In the genomic region with DNA sequence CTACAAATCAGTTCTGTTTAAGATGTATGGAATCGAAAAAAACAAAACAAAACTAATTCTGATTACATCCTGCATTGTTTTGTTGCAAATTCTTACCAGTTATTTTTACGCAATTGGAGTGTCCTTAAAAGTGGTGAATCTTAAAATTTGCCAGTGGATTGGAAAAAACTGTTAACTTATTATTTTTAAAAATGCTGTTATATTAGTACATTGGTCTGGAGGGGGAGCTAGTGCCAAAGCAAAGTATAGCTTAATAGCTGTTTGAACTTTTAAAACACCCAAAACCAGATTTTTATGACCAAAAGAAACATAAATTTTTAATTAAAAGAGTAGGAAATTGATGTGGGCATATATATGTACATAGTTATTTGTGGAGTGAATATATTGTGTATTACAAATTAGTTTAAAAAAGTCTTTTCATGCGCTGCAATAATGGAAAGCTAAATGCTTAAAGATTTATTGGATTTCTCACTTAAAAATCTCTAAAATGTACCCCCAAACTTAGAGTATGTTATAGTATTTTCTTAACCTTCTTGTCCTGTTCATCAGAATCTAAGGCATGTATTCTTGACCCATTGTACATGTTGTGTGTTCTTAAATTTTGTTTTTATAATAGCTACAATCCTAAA, we compare ENCODE assay signal across 8 cellular contexts. TPM values are rescaled to one million over a fixed set of nuclear protein-coding genes. Genes with fewer than 3 reads are reported as not detected.
DNase-seq lines count a peak whose midpoint lies in the region; ATAC-seq, FAIRE-seq and TF ChIP-seq lines count a peak whose summit lies in the region.

No MANE protein-coding gene starts in this region.

- no peak for FAIRE-seq in GM12878 (lab: Jason Lieb, UNC)

- BruUV-seq in A673 (replicated peaks; lab: Mats Ljungman, UMichigan) (no TSS peak), GM12878 (replicated peaks; lab: Mats Ljungman, UMichigan) (TSS peak; percentile 39)

- CTCF ChIA-PET in A673 (lab: Charles Lee) = interaction anchor here (0.6 to 2.1 kb wide), 10 partner anchors 13 to 647 kb away, joined by 3 to 25 read pairs (median 4); no protein-coding TSS in a partner anchor
- CTCF ChIA-PET in GM12878 (lab: Yijun Ruan, JAX) = interaction anchor here (0.5 to 10.0 kb wide), 94 partner anchors 9 to 980 kb away, joined by 3 to 323 read pairs (median 5); partner anchors contain the start of gene FNTB

- 37% methylated on average over 3 of the region's 3 CpGs for WGBS in GM12878 (ENCODE audit: insufficient coverage, insufficient replicate concordance, low lambda C conversion rate, missing lambda C conversion rate)

- TF ChIP-seq POLR2A in GM12878 (IDR thresholded peaks at IDR 0.05; ENCODE audit: low read depth, low read length) = no peak

- H3K36me3 ChIP-seq in A673 (ENCODE audit: insufficient read depth, low read length, poor library complexity, severe bottlenecking) = no peaks in the 10 kb centered on the region
- no peaks in the 10 kb centered on the region; a peak in 1 of 4 replicates for H3K36me3 ChIP-seq in GM12878 (ENCODE audit: control insufficient read depth in 2 of 2, insufficient read depth in 2 of 2, low read length in 1 of 2)

- DNase-seq in A673 (ENCODE audit: low spot score) (peak; percentile 21), DMS114 treated with DMSO at 0.1 percent for 48 hours (lab: John Stamatoyannopoulos, UW; ENCODE audit: unreplicated experiment) (peak; percentile 32), NCI-H1694 treated with DMSO at 0.1 percent for 48 hours (lab: John Stamatoyannopoulos, UW) (peak; percentile 68), GM12878 (ENCODE audit: low read depth, low spot score) (no peak), lung microvascular endothelial cell (ENCODE audit: low read depth in 2 of 2) (peak; percentile 56 to 57), DMS153 treated with DMSO at 0.1 percent for 48 hours (lab: John Stamatoyannopoulos, UW; ENCODE audit: unreplicated experiment) (no peak)
- DNase-seq in activated CD4-positive, CD25-positive, alpha-beta regulatory T cell (lab: John Stamatoyannopoulos, UW) = no peak

- TF ChIP-seq CTCF in A673 (conservative IDR thresholded peaks at IDR 0.05; ENCODE audit: low read depth, low read length) = peak; percentile 62
- peak; percentile 40 to 67 (median 60); a peak in 5 of 6 replicates for TF ChIP-seq CTCF in GM12878 (IDR thresholded peaks at IDR 0.05 in 2 of 3, conservative IDR thresholded peaks at IDR 0.05 in 1 of 3; ENCODE audit: control insufficient read depth in 2 of 3, extremely low read depth in 1 of 3, insufficient read depth in 1 of 3, low read depth in 3 of 3, low read length in 3 of 3)

- peak overlapping the region; percentile 84; the same call in 1 of the 2 replicates for H3K9ac ChIP-seq in GM12878 (ENCODE audit: control insufficient read depth, insufficient read depth, low read length)

- no peak overlapping the region for H2AFZ ChIP-seq in GM12878 (ENCODE audit: control insufficient read depth, low read depth, low read length)

- SMC1A ChIA-PET in GM12878 (lab: Charles Lee; ENCODE audit: uncharacterized antibody, unreplicated experiment) = interaction anchor here (0.6 to 11.4 kb wide), 101 partner anchors 9 to 657 kb away, joined by 3 to 288 read pairs (median 5); no protein-coding TSS in a partner anchor

- ATAC-seq in GM12878 (no peak), HG02852 (IDR thresholded peaks at IDR 0.05; ENCODE audit: unreplicated experiment) (no peak)

- intact Hi-C loops in A673 (cut with micrococcal nuclease; ENCODE audit: unreplicated experiment) (loop anchor here (1.0 to 5.0 kb wide), 4 partner anchors 193 to 542 kb away; no protein-coding TSS in a partner anchor), GM12878 (cut with micrococcal nuclease; ENCODE audit: unreplicated experiment) (loop anchor here (1.0 to 10.0 kb wide), 9 partner anchors 62 to 657 kb away; no protein-coding TSS in a partner anchor)

- no peak for TF ChIP-seq EP300 in GM12878 (IDR thresholded peaks at IDR 0.05; ENCODE audit: borderline replicate concordance in 1 of 2, control insufficient read depth in 1 of 2, low read depth in 2 of 2, low read length in 2 of 2)

- H3K79me2 ChIP-seq in GM12878 (ENCODE audit: control insufficient read depth, insufficient read depth, low read length) = peaks cover 86% of the 10 kb centered on the region

- in situ Hi-C loops in GM12878 (cut with MboI) = loop anchor here (5.0 to 10.0 kb wide), 2 partner anchors 542 to 660 kb away; no protein-coding TSS in a partner anchor

- no peaks in the 10 kb centered on the region for H3K9me3 ChIP-seq in A673 (ENCODE audit: low read depth, low read length, poor library complexity, severe bottlenecking)
- no peaks in the 10 kb centered on the region; the same call in 2 of the 3 replicates for H3K9me3 ChIP-seq in GM12878 (replicated peaks; ENCODE audit: control insufficient read depth, insufficient read depth, low read length)

- H3K27me3 ChIP-seq in A673 (replicated peaks; ENCODE audit: insufficient read depth, low read depth, low read length, poor library complexity) = no peaks in the 10 kb centered on the region
- H3K27me3 ChIP-seq in GM12878 (replicated peaks in 1 of 2; ENCODE audit: control insufficient read depth in 2 of 2, insufficient read depth in 2 of 2, low read length in 1 of 2) = no peaks in the 10 kb centered on the region

- H3K4me2 ChIP-seq in GM12878 (ENCODE audit: control insufficient read depth, insufficient read depth) = peak overlapping the region; percentile 83

- POLR2A ChIA-PET in A673 (lab: Charles Lee; ENCODE audit: low non-redundant PET) = interaction anchor here (0.6 to 0.7 kb wide), 2 partner anchors 328 to 377 kb away, joined by 3 to 13 read pairs; no protein-coding TSS in a partner anchor
- POLR2A ChIA-PET in GM12878 (lab: Charles Lee) = interaction anchor here (0.6 to 3.2 kb wide), 14 partner anchors 9 to 520 kb away, joined by 3 to 12 read pairs (median 3); no protein-coding TSS in a partner anchor

- peak; percentile 91 for TF ChIP-seq RAD21 in GM12878 (IDR thresholded peaks at IDR 0.05; ENCODE audit: insufficient read depth, low read depth, low read length)

- no peaks in the 10 kb centered on the region for H4K20me1 ChIP-seq in GM12878 (ENCODE audit: control insufficient read depth, insufficient read depth)

- H3K4me1 ChIP-seq in A673 (ENCODE audit: insufficient read depth, low read length, poor library complexity, severe bottlenecking) (peaks cover 5% of the 10 kb centered on the region), GM12878 (ENCODE audit: control insufficient read depth, insufficient read depth, low read length) (no peaks in the 10 kb centered on the region)

- H3K4me3 ChIP-seq in A673 (ENCODE audit: low read depth, low read length, poor library complexity, severe bottlenecking) (no peak overlapping the region), GM12878 (peak overlapping the region; percentile 97)

- RAD21 ChIA-PET in GM12878 (lab: Charles Lee; ENCODE audit: unreplicated experiment) = interaction anchor here (0.6 to 7.6 kb wide), 102 partner anchors 9 to 1871 kb away, joined by 3 to 287 read pairs (median 5); partner anchors contain the start of genes CHURC1 and FNTB

- H3K27ac ChIP-seq in A673 (ENCODE audit: low read depth, low read length, poor library complexity, severe bottlenecking) (no peak overlapping the region), GM12878 (ENCODE audit: control insufficient read depth, insufficient read depth) (peak overlapping the region; percentile 41; the same call in 1 of the 2 replicates)

TF ChIP-seq in GM12878, 131 proteins besides CTCF, POLR2A, EP300 and RAD21 (continues in another document):
- TF ChIP-seq MTA2 (IDR thresholded peaks at IDR 0.05; ENCODE audit: low read depth) = no peak
- TF ChIP-seq ZNF24 (IDR thresholded peaks at IDR 0.05) = no peak
- TF ChIP-seq SRF (IDR thresholded peaks at IDR 0.05; ENCODE audit: low read depth in 2 of 2, low read length in 2 of 2) = no peak
- TF ChIP-seq LARP7 (IDR thresholded peaks at IDR 0.05) = no peak
- TF ChIP-seq RUNX3 (IDR thresholded peaks at IDR 0.05; ENCODE audit: low read length) = 0 out of 2 replicates have a peak, but pooled peaks have one; percentile 11
- TF ChIP-seq SREBF2 (IDR thresholded peaks at IDR 0.05; ENCODE audit: low read length) = no peak
- TF ChIP-seq, protein P1, sequence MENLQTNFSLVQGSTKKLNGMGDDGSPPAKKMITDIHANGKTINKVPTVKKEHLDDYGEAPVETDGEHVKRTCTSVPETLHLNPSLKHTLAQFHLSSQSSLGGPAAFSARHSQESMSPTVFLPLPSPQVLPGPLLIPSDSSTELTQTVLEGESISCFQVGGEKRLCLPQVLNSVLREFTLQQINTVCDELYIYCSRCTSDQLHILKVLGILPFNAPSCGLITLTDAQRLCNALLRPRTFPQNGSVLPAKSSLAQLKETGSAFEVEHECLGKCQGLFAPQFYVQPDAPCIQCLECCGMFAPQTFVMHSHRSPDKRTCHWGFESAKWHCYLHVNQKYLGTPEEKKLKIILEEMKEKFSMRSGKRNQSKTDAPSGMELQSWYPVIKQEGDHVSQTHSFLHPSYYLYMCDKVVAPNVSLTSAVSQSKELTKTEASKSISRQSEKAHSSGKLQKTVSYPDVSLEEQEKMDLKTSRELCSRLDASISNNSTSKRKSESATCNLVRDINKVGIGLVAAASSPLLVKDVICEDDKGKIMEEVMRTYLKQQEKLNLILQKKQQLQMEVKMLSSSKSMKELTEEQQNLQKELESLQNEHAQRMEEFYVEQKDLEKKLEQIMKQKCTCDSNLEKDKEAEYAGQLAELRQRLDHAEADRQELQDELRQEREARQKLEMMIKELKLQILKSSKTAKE (IDR thresholded peaks at IDR 0.05; ENCODE audit: low read depth, poor library complexity, severe bottlenecking) = peak; percentile 14
- TF ChIP-seq BRCA1 (IDR thresholded peaks at IDR 0.05; ENCODE audit: low read depth, low read length) = no peak

RNA-seq across cellular contexts. Expression of gene FUT8, which starts 2.5 kb away (rescaled TPM):
- 11.0 and 11.6 TPM in 2 replicates for total RNA-seq in A673 (2021)
- total RNA-seq in GM12878 (2013; cell fraction: nucleolus; rRNA removed) = 130 and 133 TPM in 2 replicates
- 82.3 and 85.5 TPM in 2 replicates for total RNA-seq in GM12878 (2014; rRNA removed)
- 86.3 and 88.7 TPM in 2 replicates for total RNA-seq in GM12878 (2014; rRNA removed; fragmentation: Illumina TruSeq; extraction: Trizol)
- total RNA-seq in GM12878 (2021) = 106 and 107 TPM in 2 replicates
- polyA plus RNA-seq in GM12878 (2011; ENCODE audit: low read depth) = 20.9 TPM
- 21.3 and 24.2 TPM in 2 replicates for polyA plus RNA-seq in GM12878 (2011; rRNA removed)
- polyA plus RNA-seq in GM12878 (2011; cell fraction: cytosol; rRNA removed) = 12.5 and 19.7 TPM in 2 replicates
- polyA plus RNA-seq in GM12878 (2011; cell fraction: nucleus; rRNA removed) = 10.7 and 11.2 TPM in 2 replicates
- 20.4 and 34.4 TPM in 2 replicates for polyA plus RNA-seq in GM12878 (2012)
- 74.1 and 88.8 TPM in 2 replicates for polyA plus RNA-seq in GM12878 (2014; fragmentation: Illumina TruSeq; extraction: Trizol)
- polyA plus RNA-seq in GM12878 (2014; fragmentation: Nextera tagmentation; extraction: Ambion mirVana) = 10 to 100 TPM; 25.0 to 45.6 TPM
- polyA plus RNA-seq in GM12878 (2014; rRNA removed) = 47.5 and 50.1 TPM in 2 replicates
- 10 to 100 TPM; 64.2 to 68.3 TPM for polyA plus RNA-seq in GM12878 (2016; fragmentation: Nextera tagmentation; extraction: Ambion mirVana)
- 29.7 and 42.8 TPM in 2 replicates for polyA minus RNA-seq in GM12878 (2011; rRNA and poly(A)+ RNA removed)
- polyA minus RNA-seq in GM12878 (2011; cell fraction: cytosol; rRNA and poly(A)+ RNA removed) = 9.6 and 9.9 TPM in 2 replicates
- 31.3 and 55.2 TPM in 2 replicates for polyA minus RNA-seq in GM12878 (2011; cell fraction: nucleus; rRNA and poly(A)+ RNA removed)
- total RNA-seq in lung microvascular endothelial cell = 8.3 and 13.5 TPM in 2 replicates

Comparison
In these comparisons a context has a peak if more than half of its experiments do, and no peak if none do; other contexts are left out.
1. DNase-seq: peak in A673 (single experiment), DMS114 treated with DMSO at 0.1 percent for 48 hours (single experiment), NCI-H1694 treated with DMSO at 0.1 percent for 48 hours (single experiment) and lung microvascular endothelial cell (2 of 2); none in GM12878 (single experiment), activated CD4-positive, CD25-positive, alpha-beta regulatory T cell (0 of 4) and DMS153 treated with DMSO at 0.1 percent for 48 hours (single experiment).